Comparison of ENCODE assay signal across 8 cellular contexts in genomic region chr4:4386736-4387392, GRCh38. TPM values are rescaled to one million over a fixed set of nuclear protein-coding genes. Genes with fewer than 3 reads are reported as not detected.
DNase-seq lines count a peak whose midpoint lies in the region; ATAC-seq and TF ChIP-seq lines count a peak whose summit lies in the region.

TSS of gene NSG1 (plus strand) at chr4:4387102. CDS start at chr4:4387630, 528 bp downstream.

- H3K23ac ChIP-seq in mesendoderm (ENCODE audit: low read length) = no peak within 1 kb of the TSS

- H3K27me3 ChIP-seq in mesendoderm (ENCODE audit: insufficient read depth, low read length, poor library complexity) = peaks cover 18% of the 10 kb centered on the region
- no peaks in the 10 kb centered on the region for H3K27me3 ChIP-seq in thoracic aorta (replicated peaks; ENCODE audit: insufficient read depth)

- peak within 1 kb of the TSS; percentile 75 for H3K4me2 ChIP-seq in mesendoderm (ENCODE audit: low read length)

- no peak within 1 kb of the TSS for H2BK15ac ChIP-seq in mesendoderm (replicated peaks; ENCODE audit: low read depth)

- peak within 1 kb of the TSS; percentile 58 for H3K9ac ChIP-seq in mesendoderm (ENCODE audit: low read length)

- peak within 1 kb of the TSS; percentile 78 for H3K56ac ChIP-seq in mesendoderm (ENCODE audit: low read length)

- H3K36me3 ChIP-seq in mesendoderm (ENCODE audit: control insufficient read depth, insufficient read depth, low read length) (no peaks in the 10 kb centered on the region), thoracic aorta (no peaks in the 10 kb centered on the region)

- H3K79me2 ChIP-seq in mesendoderm (ENCODE audit: control insufficient read depth, insufficient read depth, low read length) = no peaks in the 10 kb centered on the region

- H3K4me3 ChIP-seq in mesendoderm (ENCODE audit: low read length) (peak within 1 kb of the TSS; percentile 29), thoracic aorta (peak within 1 kb of the TSS; percentile 63)

- H3K18ac ChIP-seq in mesendoderm (ENCODE audit: low read length) = no peak within 1 kb of the TSS

- no peak within 1 kb of the TSS for H2BK120ac ChIP-seq in mesendoderm (ENCODE audit: low read depth, low read length)

- WGBS in mesendoderm (ENCODE audit: extremely low coverage, insufficient coverage, low lambda C conversion rate) = no CpG with 5 or more reads among the region's 87 CpGs

- H2BK5ac ChIP-seq in mesendoderm (ENCODE audit: low read length) = no peak within 1 kb of the TSS

- no peaks in the 10 kb centered on the region for H3K9me3 ChIP-seq in thoracic aorta

- peak within 1 kb of the TSS; percentile 58; the same call in 1 of the 2 replicates for H3K27ac ChIP-seq in VCaP
- no peak within 1 kb of the TSS for H3K27ac ChIP-seq in mesendoderm (ENCODE audit: low read depth, low read length)
- no peak within 1 kb of the TSS for H3K27ac ChIP-seq in thoracic aorta

- no peaks in the 10 kb centered on the region for H3K4me1 ChIP-seq in mesendoderm (ENCODE audit: control insufficient read depth, low read depth, low read length)
- peaks cover 6 to 24% of the 10 kb centered on the region in 2 donors for H3K4me1 ChIP-seq in thoracic aorta (ENCODE audit: control insufficient read depth in 1 of 2, low read depth in 2 of 2)

- TF ChIP-seq CTCF in VCaP (conservative IDR thresholded peaks at IDR 0.05) (no peak), thoracic aorta (IDR thresholded peaks at IDR 0.05) (no peak)

- DNase-seq in NCI-H2227 (lab: John Stamatoyannopoulos, UW; ENCODE audit: unreplicated experiment) (peak; percentile 70), NCI-H2227 treated with DMSO at 0.1 percent for 48 hours (lab: John Stamatoyannopoulos, UW) (no peak), dermis blood vessel endothelial cell (peak; percentile 30), mesendoderm (no peak), thoracic aorta (ENCODE audit: low spot score) (no peak), T1000 (lab: John Stamatoyannopoulos, UW) (no peak)

- H4K5ac ChIP-seq in mesendoderm (ENCODE audit: low read length) = no peak within 1 kb of the TSS

- H3K4ac ChIP-seq in mesendoderm (ENCODE audit: low read depth, low read length) = no peak within 1 kb of the TSS

- no peak within 1 kb of the TSS for H2AK5ac ChIP-seq in mesendoderm (ENCODE audit: low read length)

- ATAC-seq in thoracic aorta (ENCODE audit: insufficient number of reproducible peaks, low FRiP score, low read depth) (no peak), HG02885 (IDR thresholded peaks at IDR 0.05; ENCODE audit: poor library complexity, unreplicated experiment) (no peak)

- H3K79me1 ChIP-seq in mesendoderm (ENCODE audit: low read length) = no peaks in the 10 kb centered on the region

- no peak within 1 kb of the TSS for H4K8ac ChIP-seq in mesendoderm (ENCODE audit: low read depth, low read length)

RNA-seq across cellular contexts. Expression of gene NSG1, which starts in this region (rescaled TPM):
- total RNA-seq in dermis blood vessel endothelial cell (not detected in 2 replicates), thoracic aorta (under 1 TPM; 0.27 to 0.56 TPM)
- 24.5 TPM for polyA plus RNA-seq in mesendoderm (2013, experiment 1 of 2)
- 28.1 TPM for polyA plus RNA-seq in mesendoderm (2013, experiment 2 of 2)

Comparison
In these comparisons a context has a peak if more than half of its experiments do, and no peak if none do; other contexts are left out.
1. Peak in DNase-seq in dermis blood vessel endothelial cell; RNA of the gene not detected or under 1 TPM.